Comparison of ENCODE assay signal across 8 cellular contexts in the genomic region with DNA sequence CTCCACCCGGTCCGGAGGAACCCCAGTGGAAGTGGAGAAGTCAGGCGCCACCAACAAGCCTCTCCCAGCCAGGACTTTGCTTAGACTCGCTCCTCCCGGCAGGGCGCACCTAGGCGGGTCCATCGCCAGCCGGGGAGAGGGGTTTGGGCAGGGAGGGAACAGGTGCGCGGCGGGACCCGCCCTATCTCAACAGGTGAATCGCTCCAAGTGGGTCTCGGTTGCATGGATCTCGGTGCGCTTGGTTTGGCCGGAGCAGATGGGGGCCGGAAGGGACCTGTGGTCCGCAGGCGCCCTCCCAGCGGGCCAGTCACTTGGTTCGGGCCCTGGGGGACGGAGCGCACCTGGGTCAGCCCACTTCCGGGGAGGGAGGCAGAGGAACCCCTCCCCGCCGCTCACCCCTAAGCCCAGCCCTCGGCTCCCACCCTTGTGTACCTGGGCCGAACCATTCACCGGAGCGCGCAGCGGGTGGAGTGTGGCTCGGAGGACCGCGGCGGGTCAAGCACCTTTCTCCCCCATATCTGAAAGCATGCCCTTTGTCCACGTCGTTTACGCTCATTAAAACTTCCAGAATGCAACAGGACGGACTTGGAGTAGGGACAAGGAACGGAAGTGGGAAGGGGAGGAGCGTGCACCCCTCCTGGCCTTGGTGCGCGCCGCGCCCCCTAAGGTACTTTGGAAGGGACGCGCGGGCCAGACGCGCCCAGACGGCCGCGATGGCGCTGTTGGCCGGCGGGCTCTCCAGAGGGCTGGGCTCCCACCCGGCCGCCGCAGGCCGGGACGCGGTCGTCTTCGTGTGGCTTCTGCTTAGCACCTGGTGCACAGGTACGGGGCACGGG. TPM values are rescaled to one million over a fixed set of nuclear protein-coding genes. Genes with fewer than 3 reads are reported as not detected.
DNase-seq lines count a peak whose midpoint lies in the region; ATAC-seq and TF ChIP-seq lines count a peak whose summit lies in the region.

A gene with protein sequence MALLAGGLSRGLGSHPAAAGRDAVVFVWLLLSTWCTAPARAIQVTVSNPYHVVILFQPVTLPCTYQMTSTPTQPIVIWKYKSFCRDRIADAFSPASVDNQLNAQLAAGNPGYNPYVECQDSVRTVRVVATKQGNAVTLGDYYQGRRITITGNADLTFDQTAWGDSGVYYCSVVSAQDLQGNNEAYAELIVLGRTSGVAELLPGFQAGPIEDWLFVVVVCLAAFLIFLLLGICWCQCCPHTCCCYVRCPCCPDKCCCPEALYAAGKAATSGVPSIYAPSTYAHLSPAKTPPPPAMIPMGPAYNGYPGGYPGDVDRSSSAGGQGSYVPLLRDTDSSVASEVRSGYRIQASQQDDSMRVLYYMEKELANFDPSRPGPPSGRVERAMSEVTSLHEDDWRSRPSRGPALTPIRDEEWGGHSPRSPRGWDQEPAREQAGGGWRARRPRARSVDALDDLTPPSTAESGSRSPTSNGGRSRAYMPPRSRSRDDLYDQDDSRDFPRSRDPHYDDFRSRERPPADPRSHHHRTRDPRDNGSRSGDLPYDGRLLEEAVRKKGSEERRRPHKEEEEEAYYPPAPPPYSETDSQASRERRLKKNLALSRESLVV (plus strand): TSS at position 693 of the 836 bp plus-strand sequence. CDS start 21 bp downstream, at position 714.

- H3K9me3 ChIP-seq in right atrium auricular region (no peaks in the 10 kb centered on the region), sigmoid colon (no peaks in the 10 kb centered on the region), SK-N-SH (no peaks in the 10 kb centered on the region; the same call in 1 of the 2 replicates)

- no peaks in the 10 kb centered on the region for H4K20me1 ChIP-seq in SK-N-SH (ENCODE audit: insufficient read depth)

- H3K9me2 ChIP-seq in SK-N-SH = no peaks in the 10 kb centered on the region

- no peak for TF ChIP-seq RAD21 in SK-N-SH (IDR thresholded peaks at IDR 0.05; ENCODE audit: low read length)

- H3K9ac ChIP-seq in SK-N-SH = no peak within 1 kb of the TSS

- H3K36me3 ChIP-seq in right atrium auricular region (no peaks in the 10 kb centered on the region), sigmoid colon (no peaks in the 10 kb centered on the region), SK-N-SH (replicated peaks in 1 of 2; ENCODE audit: control insufficient read depth in 1 of 2, insufficient read depth in 2 of 2, low read length in 1 of 2) (no peaks in the 10 kb centered on the region)

- TF ChIP-seq CTCF in right atrium auricular region (IDR thresholded peaks at IDR 0.05) (no peak), sigmoid colon (IDR thresholded peaks at IDR 0.05) (no peak), SK-N-SH (IDR thresholded peaks at IDR 0.05) (no peak)

- peak within 1 kb of the TSS; percentile 78 for H3K27ac Mint-ChIP-seq in activated T-helper 17 cell treated with anti-CD3 and anti-CD28 coated beads, Interleukin-2, amount 50 U/mL, for 72 hours

- H3K4me3 ChIP-seq in right atrium auricular region (peak within 1 kb of the TSS; percentile 40 to 56), sigmoid colon (peak within 1 kb of the TSS; percentile 6 to 39 (median 37)), SK-N-SH (ENCODE audit: low read depth in 2 of 2, low read length in 1 of 2) (no peak within 1 kb of the TSS)

- H3F3A ChIP-seq in SK-N-SH (replicated peaks; ENCODE audit: insufficient read depth) = no peaks in the 10 kb centered on the region

- intact Hi-C loops in sigmoid colon (cut with DNase I) = no loop called here

- H3K27me3 ChIP-seq in right atrium auricular region (peaks cover 0 to 5% of the 10 kb centered on the region in 2 donors), sigmoid colon (peaks cover 17 to 83% (median 38%) of the 10 kb centered on the region in 3 donors), SK-N-SH (ENCODE audit: insufficient read depth) (peaks cover 51% of the 10 kb centered on the region)

- H3K27ac ChIP-seq in right atrium auricular region (peak within 1 kb of the TSS; percentile 61), sigmoid colon (peak within 1 kb of the TSS in 3 of 4 donors; percentile 1 to 68 (median 66)), SK-N-SH (ENCODE audit: low read depth in 2 of 2, low read length in 1 of 2) (no peak within 1 kb of the TSS)

- H3K4me3 Mint-ChIP-seq in activated T-helper 17 cell treated with anti-CD3 and anti-CD28 coated beads, Interleukin-2, amount 50 U/mL, for 72 hours = peak within 1 kb of the TSS; percentile 90

- H3K4me1 Mint-ChIP-seq in activated T-helper 17 cell treated with anti-CD3 and anti-CD28 coated beads, Interleukin-2, amount 50 U/mL, for 72 hours = peaks cover 25% of the 10 kb centered on the region

- no peak for TF ChIP-seq EP300 in sigmoid colon (IDR thresholded peaks at IDR 0.05)
- no peak for TF ChIP-seq EP300 in SK-N-SH (IDR thresholded peaks at IDR 0.05; ENCODE audit: borderline replicate concordance in 1 of 2, low read depth in 1 of 2, low read length in 1 of 2)

- 1% methylated on average over 69 of the region's 69 CpGs for WGBS in sigmoid colon, 2 donors
- WGBS in SK-N-SH (ENCODE audit: low lambda C conversion rate) = 9% methylated on average over 51 of the region's 69 CpGs

- ATAC-seq in GM18873 (IDR thresholded peaks at IDR 0.05; ENCODE audit: low FRiP score, unreplicated experiment) (peak; percentile 56), HG03066 (IDR thresholded peaks at IDR 0.05; ENCODE audit: low read depth, unreplicated experiment) (peak; percentile 69)
- peak; percentile 87 for ATAC-seq in activated T-helper 17 cell treated with anti-CD3 and anti-CD28 coated beads, Interleukin-2, amount 50 U/mL, for 72 hours (replicated peaks)

- POLR2A ChIA-PET in SK-N-SH (lab: Yijun Ruan, JAX) = no interaction called here

- H3K79me2 ChIP-seq in SK-N-SH (ENCODE audit: insufficient read depth) = no peaks in the 10 kb centered on the region

- peaks cover 45% of the 10 kb centered on the region for H3K36me3 Mint-ChIP-seq in activated T-helper 17 cell treated with anti-CD3 and anti-CD28 coated beads, Interleukin-2, amount 50 U/mL, for 72 hours (ENCODE audit: low read depth)

- TF ChIP-seq POLR2A in sigmoid colon (IDR thresholded peaks at IDR 0.05) = peak in 1 of 2 donors; percentile 50

- peaks cover 0 to 25% of the 10 kb centered on the region in 2 donors for H3K4me1 ChIP-seq in right atrium auricular region
- H3K4me1 ChIP-seq in sigmoid colon = peaks cover 0 to 18% (median 7%) of the 10 kb centered on the region in 4 donors
- H3K4me1 ChIP-seq in SK-N-SH (ENCODE audit: control insufficient read depth in 1 of 2, insufficient read depth in 2 of 2, low read depth in 1 of 2, low read length in 1 of 2) = no peaks in the 10 kb centered on the region

- DNase-seq in NCI-H69 (lab: John Stamatoyannopoulos, UW) = peak; percentile 99
- peak; percentile 56 for DNase-seq in right atrium auricular region (ENCODE audit: low spot score)
- no peak for DNase-seq in sigmoid colon
- no peak for DNase-seq in putamen (ENCODE audit: low spot score)
- DNase-seq in SK-N-SH = no peak

- H3K27me3 Mint-ChIP-seq in activated T-helper 17 cell treated with anti-CD3 and anti-CD28 coated beads, Interleukin-2, amount 50 U/mL, for 72 hours = no peaks in the 10 kb centered on the region

- CTCF ChIA-PET in SK-N-SH (lab: Yijun Ruan, JAX) = no interaction called here

- H2AFZ ChIP-seq in SK-N-SH (ENCODE audit: low read depth) = no peak within 1 kb of the TSS

- no peaks in the 10 kb centered on the region for H3K9me3 Mint-ChIP-seq in activated T-helper 17 cell treated with anti-CD3 and anti-CD28 coated beads, Interleukin-2, amount 50 U/mL, for 72 hours

- no peak within 1 kb of the TSS for H3K4me2 ChIP-seq in SK-N-SH

TF ChIP-seq in SK-N-SH, 30 proteins besides CTCF, POLR2A, EP300 and RAD21 (continues in another document):
- TF ChIP-seq MEF2A (IDR thresholded peaks at IDR 0.05; ENCODE audit: borderline replicate concordance, low read depth) (no peak), TCF12 (IDR thresholded peaks at IDR 0.05) (no peak), CHD2 (IDR thresholded peaks at IDR 0.05; ENCODE audit: low read length, partially characterized antibody) (no peak), RFX5 (IDR thresholded peaks at IDR 0.05; ENCODE audit: low read length) (no peak), TEAD4 (IDR thresholded peaks at IDR 0.05; ENCODE audit: borderline replicate concordance, insufficient read depth) (no peak), RCOR1 (IDR thresholded peaks at IDR 0.05; ENCODE audit: low read length) (no peak), ELF1 (IDR thresholded peaks at IDR 0.05) (no peak), FOXM1 (IDR thresholded peaks at IDR 0.05; ENCODE audit: low read depth) (no peak), NRF1 (IDR thresholded peaks at IDR 0.05; ENCODE audit: low read depth, low read length) (no peak)
- TF ChIP-seq, protein P1, sequence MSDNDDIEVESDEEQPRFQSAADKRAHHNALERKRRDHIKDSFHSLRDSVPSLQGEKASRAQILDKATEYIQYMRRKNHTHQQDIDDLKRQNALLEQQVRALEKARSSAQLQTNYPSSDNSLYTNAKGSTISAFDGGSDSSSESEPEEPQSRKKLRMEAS (IDR thresholded peaks at IDR 0.05; ENCODE audit: low read depth) = no peak
- TF ChIP-seq, protein P2, sequence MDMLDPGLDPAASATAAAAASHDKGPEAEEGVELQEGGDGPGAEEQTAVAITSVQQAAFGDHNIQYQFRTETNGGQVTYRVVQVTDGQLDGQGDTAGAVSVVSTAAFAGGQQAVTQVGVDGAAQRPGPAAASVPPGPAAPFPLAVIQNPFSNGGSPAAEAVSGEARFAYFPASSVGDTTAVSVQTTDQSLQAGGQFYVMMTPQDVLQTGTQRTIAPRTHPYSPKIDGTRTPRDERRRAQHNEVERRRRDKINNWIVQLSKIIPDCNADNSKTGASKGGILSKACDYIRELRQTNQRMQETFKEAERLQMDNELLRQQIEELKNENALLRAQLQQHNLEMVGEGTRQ (IDR thresholded peaks at IDR 0.05; ENCODE audit: borderline replicate concordance, low read depth, low read length) = no peak
- TF ChIP-seq, protein P3, sequence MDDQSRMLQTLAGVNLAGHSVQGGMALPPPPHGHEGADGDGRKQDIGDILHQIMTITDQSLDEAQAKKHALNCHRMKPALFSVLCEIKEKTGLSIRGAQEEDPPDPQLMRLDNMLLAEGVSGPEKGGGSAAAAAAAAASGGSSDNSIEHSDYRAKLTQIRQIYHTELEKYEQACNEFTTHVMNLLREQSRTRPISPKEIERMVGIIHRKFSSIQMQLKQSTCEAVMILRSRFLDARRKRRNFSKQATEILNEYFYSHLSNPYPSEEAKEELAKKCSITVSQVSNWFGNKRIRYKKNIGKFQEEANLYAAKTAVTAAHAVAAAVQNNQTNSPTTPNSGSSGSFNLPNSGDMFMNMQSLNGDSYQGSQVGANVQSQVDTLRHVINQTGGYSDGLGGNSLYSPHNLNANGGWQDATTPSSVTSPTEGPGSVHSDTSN (IDR thresholded peaks at IDR 0.05) = no peak

RNA-seq across cellular contexts. Expression of the gene that starts here (rescaled TPM):
- 10 to 100 TPM; 19.1 to 38.0 TPM for total RNA-seq in activated T-helper 17 cell treated with anti-CD3 and anti-CD28 coated beads, Interleukin-2, amount 50 U/mL, for 72 hours
- total RNA-seq in right atrium auricular region (10 to 100 TPM in 1 of 2 donors, 1 to 10 TPM in 1; 7.6 to 20.1 TPM), sigmoid colon (1 to 10 TPM in 3 of 4 donors, under 1 TPM in 1; 0.68 to 3.6 (median 2.3) TPM)
- polyA plus RNA-seq in sigmoid colon (100 to 1,000 TPM in 1 of 3 donors, 10 to 100 TPM in 2; 51.8 to 218 (median 61.9) TPM), SK-N-SH (2012; rRNA removed) (0.50 and 0.62 TPM in 2 replicates)
- 0.43 and 0.55 TPM in 2 replicates for polyA plus RNA-seq in SK-N-SH (2012; cell fraction: cytosol; rRNA removed)
- 0.20 and 0.52 TPM in 2 replicates for polyA plus RNA-seq in SK-N-SH (2012; cell fraction: nucleus; rRNA removed)

Comparison
In these comparisons a context has a peak if more than half of its experiments do, and no peak if none do; other contexts are left out.
1. RNA of the gene that starts here (polyA plus RNA-seq): 51.8 to 218 TPM in sigmoid colon; 0.20 to 0.62 TPM in SK-N-SH; every median in the first group is over 10 times any median in the second.
2. DNase-seq: peak in NCI-H69 (single experiment) and right atrium auricular region (single experiment); none in sigmoid colon (single experiment), putamen (single experiment) and SK-N-SH (single experiment).
3. H3K27ac ChIP-seq: peak in right atrium auricular region (2 of 2) and sigmoid colon (3 of 4); none in SK-N-SH (0 of 2).
4. H3K4me3 ChIP-seq: peak in right atrium auricular region (2 of 2) and sigmoid colon (4 of 4); none in SK-N-SH (0 of 2).
5. Peak in every context shown above with its lines, with median percentiles within 50 percentile points of each other: ATAC-seq.